ENCODE assay signal across 1 cellular context in genomic region chr1:15852036-15852827, GRCh38.
TF ChIP-seq lines count a peak whose summit lies in the region.

No MANE protein-coding gene starts in this region.

TF ChIP-seq in K562, 482 proteins besides CTCF, POLR2A, EP300 and RAD21:
- TF ChIP-seq TCF3 (CRISPR knock-in tag; IDR thresholded peaks at IDR 0.05) (no peak), MEIS2 (IDR thresholded peaks at IDR 0.05; ENCODE audit: partially characterized antibody) (peak; percentile 29)
